Comparison of ENCODE assay signal across 8 cellular contexts in the genomic region with DNA sequence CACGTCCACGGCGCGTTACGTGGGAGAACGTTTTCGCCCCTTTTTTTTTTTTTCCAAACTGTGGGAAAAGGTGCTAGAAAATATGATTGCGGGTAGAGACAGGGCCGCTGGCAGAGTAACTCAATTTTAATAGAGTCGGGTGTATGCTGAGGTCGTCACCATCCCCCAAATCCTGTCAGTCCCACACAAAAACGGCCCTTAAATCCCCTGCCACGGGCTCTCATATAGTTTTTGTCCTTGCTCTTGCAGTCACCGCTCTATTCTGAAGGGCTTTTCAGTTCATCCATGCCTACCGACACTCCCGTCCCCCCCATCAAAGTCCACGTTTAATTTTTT. TPM values are rescaled to one million over a fixed set of nuclear protein-coding genes. Genes with fewer than 3 reads are reported as not detected.
DNase-seq lines count a peak whose midpoint lies in the region; ATAC-seq and TF ChIP-seq lines count a peak whose summit lies in the region.

No MANE protein-coding gene starts in this region.

- H4K91ac ChIP-seq in IMR-90 (ENCODE audit: insufficient read depth, low read depth, low read length) = peak overlapping the region; percentile 89

- peak overlapping the region; percentile 84; the same call in 1 of the 2 replicates for H3K18ac ChIP-seq in IMR-90 (ENCODE audit: low read depth, low read length)
- peak overlapping the region; percentile 65 for H3K18ac ChIP-seq in mesendoderm (ENCODE audit: low read length)

- H3K27ac ChIP-seq in CD8-positive, alpha-beta T cell (ENCODE audit: low read depth, low read length) = peak overlapping the region; percentile 98
- H3K27ac ChIP-seq in IMR-90 (ENCODE audit: insufficient read depth, low read length) (peak overlapping the region; percentile 98), caudate nucleus (ENCODE audit: low read depth, low read length) (peak overlapping the region; percentile 94), mesendoderm (ENCODE audit: low read depth, low read length) (peak overlapping the region; percentile 62), aorta (ENCODE audit: low read depth in 1 of 2, low read length in 2 of 2) (peak overlapping the region; percentile 68 to 85)

- H3K23ac ChIP-seq in IMR-90 (ENCODE audit: low read depth, low read length) (no peak overlapping the region; the same call in 1 of the 2 replicates), mesendoderm (ENCODE audit: low read length) (no peak overlapping the region)

- dilution Hi-C loops in IMR-90 (cut with HindIII; ENCODE audit: low sequenced_read_pairs, unreplicated experiment) = no loop called here

- no peaks in the 10 kb centered on the region for H3K36me3 ChIP-seq in CD8-positive, alpha-beta T cell (ENCODE audit: insufficient read depth, low read length)
- no peaks in the 10 kb centered on the region for H3K36me3 ChIP-seq in IMR-90 (ENCODE audit: control insufficient read depth, insufficient read depth, low read length)
- no peaks in the 10 kb centered on the region for H3K36me3 ChIP-seq in mesendoderm (ENCODE audit: control insufficient read depth, insufficient read depth, low read length)
- no peaks in the 10 kb centered on the region for H3K36me3 ChIP-seq in aorta (ENCODE audit: control insufficient read depth in 1 of 2, insufficient read depth in 2 of 2, low read length in 1 of 2)

- H3K56ac ChIP-seq in IMR-90 (ENCODE audit: extremely low read depth, insufficient read depth, low read length) = peak overlapping the region; percentile 96
- peak overlapping the region; percentile 83 for H3K56ac ChIP-seq in mesendoderm (ENCODE audit: low read length)

- no peak overlapping the region for H2AK9ac ChIP-seq in IMR-90 (replicated peaks; ENCODE audit: low read depth, low read length, poor library complexity)

- peaks cover 10% of the 10 kb centered on the region for H3K36me3 Mint-ChIP-seq in CD8-positive, alpha-beta T cell

- intact Hi-C loops in CD8-positive, alpha-beta T cell (cut with DNase I, micrococcal nuclease) = loop anchor here (5.0 to 10.0 kb wide), 5 partner anchors 56 to 1929 kb away; partner anchors contain the start of genes DDX3X (in 2 of the 2) and ATP6AP2 (in 1 of the 2)
- intact Hi-C loops in IMR-90 (cut with micrococcal nuclease) (loop anchor here (1.0 to 10.0 kb wide), 4 partner anchors 58 to 351 kb away; partner anchors contain the start of gene USP9X), aorta (cut with DNase I) (loop anchor here in 1 of 2 donors (10.0 kb wide), 2 partner anchors 59 to 349 kb away; partner anchors contain the start of gene USP9X)

- H2AFZ ChIP-seq in IMR-90 (replicated peaks; ENCODE audit: low read length, poor library complexity) = peak overlapping the region; percentile 97

- peaks cover 23% of the 10 kb centered on the region for H3K79me2 ChIP-seq in mesendoderm (ENCODE audit: control insufficient read depth, insufficient read depth, low read length)

- H3K9me3 ChIP-seq in CD8-positive, alpha-beta T cell (ENCODE audit: low read length) = no peaks in the 10 kb centered on the region
- no peaks in the 10 kb centered on the region for H3K9me3 ChIP-seq in IMR-90 (ENCODE audit: control insufficient read depth, insufficient read depth, low read length)
- no peaks in the 10 kb centered on the region for H3K9me3 ChIP-seq in aorta (ENCODE audit: control insufficient read depth, low read length)

- H2BK20ac ChIP-seq in IMR-90 (ENCODE audit: low read depth, low read length) = no peak overlapping the region

- peaks cover 13% of the 10 kb centered on the region for H3K4me1 ChIP-seq in CD8-positive, alpha-beta T cell (ENCODE audit: insufficient read depth, low read length)
- H3K4me1 ChIP-seq in IMR-90 (ENCODE audit: control insufficient read depth, insufficient read depth, low read length) (peaks cover 4% of the 10 kb centered on the region; the same call in 1 of the 2 replicates), mesendoderm (ENCODE audit: control insufficient read depth, low read depth, low read length) (no peaks in the 10 kb centered on the region), aorta (ENCODE audit: control insufficient read depth in 1 of 2, insufficient read depth in 2 of 2, low read length in 2 of 2) (no peaks in the 10 kb centered on the region)

- peaks cover 47% of the 10 kb centered on the region for H3K4me1 Mint-ChIP-seq in CD8-positive, alpha-beta T cell (ENCODE audit: low read depth)

- peak overlapping the region; percentile 41 for H3K14ac ChIP-seq in IMR-90 (replicated peaks; ENCODE audit: low read depth, low read length)

- H3K9ac ChIP-seq in IMR-90 (ENCODE audit: low read depth, low read length) (peak overlapping the region; percentile 88), mesendoderm (ENCODE audit: low read length) (peak overlapping the region; percentile 69)

- no peaks in the 10 kb centered on the region for H3K9me3 Mint-ChIP-seq in CD8-positive, alpha-beta T cell

- TF ChIP-seq POLR2A in IMR-90 (IDR thresholded peaks at IDR 0.05; ENCODE audit: low read depth, low read length) = no peak

- WGBS in IMR-90 (ENCODE audit: extremely low coverage in 2 of 2, insufficient read length in 1 of 2), 2 experiments = no CpG with 5 or more reads among the region's 17 CpGs
- no CpG with 5 or more reads among the region's 17 CpGs for WGBS in mesendoderm (ENCODE audit: extremely low coverage, insufficient coverage, low lambda C conversion rate)
- WGBS in aorta, 2 donors = 0 to 2% methylated on average over 17 of the region's 17 CpGs

- no peaks in the 10 kb centered on the region for H3K9me1 ChIP-seq in IMR-90 (ENCODE audit: insufficient read depth, low read length)

- TF ChIP-seq CTCF in CD8-positive, alpha-beta T cell (IDR thresholded peaks at IDR 0.05) = no peak
- TF ChIP-seq CTCF in IMR-90 (conservative IDR thresholded peaks at IDR 0.05; ENCODE audit: low read depth, low read length) = no peak

- CTCF ChIA-PET in CD8-positive, alpha-beta T cell (lab: Charles Lee) = no interaction called here
- CTCF ChIA-PET in IMR-90 (lab: Yijun Ruan, JAX) = no interaction called here

- peak overlapping the region; percentile 68 for H3K4ac ChIP-seq in IMR-90 (ENCODE audit: low read depth, low read length)
- H3K4ac ChIP-seq in mesendoderm (ENCODE audit: low read depth, low read length) = no peak overlapping the region

- no peak overlapping the region for H2AK5ac ChIP-seq in IMR-90 (ENCODE audit: low read depth, low read length)
- H2AK5ac ChIP-seq in mesendoderm (ENCODE audit: low read length) = no peak overlapping the region

- H2BK15ac ChIP-seq in IMR-90 (ENCODE audit: low read depth, low read length) = 0 out of 3 replicates have a peak overlapping the region, but pooled peaks have one; percentile 9
- H2BK15ac ChIP-seq in mesendoderm (replicated peaks; ENCODE audit: low read depth) = no peak overlapping the region

- H3K4me3 Mint-ChIP-seq in CD8-positive, alpha-beta T cell = peak overlapping the region; percentile 89

- H3K4me3 ChIP-seq in CD8-positive, alpha-beta T cell (ENCODE audit: low read depth, low read length) = peak overlapping the region; percentile 84
- H3K4me3 ChIP-seq in IMR-90 (ENCODE audit: insufficient read depth, low read depth, low read length) = peak overlapping the region; percentile 88
- H3K4me3 ChIP-seq in mesendoderm (ENCODE audit: low read length) = peak overlapping the region; percentile 19
- peak overlapping the region; percentile 27 to 87 for H3K4me3 ChIP-seq in aorta (ENCODE audit: low read length in 2 of 2)

- H3K79me1 ChIP-seq in IMR-90 (ENCODE audit: low read depth in 1 of 2, low read length in 2 of 2) = no peaks in the 10 kb centered on the region
- H3K79me1 ChIP-seq in mesendoderm (ENCODE audit: low read length) = no peaks in the 10 kb centered on the region

- POLR2A ChIA-PET in CD8-positive, alpha-beta T cell (lab: Charles Lee) = interaction anchor here (1.0 to 1.8 kb wide), 4 partner anchors 9 to 349 kb away, joined by 3 to 9 read pairs (median 4); partner anchors contain the start of gene USP9X
- POLR2A ChIA-PET in IMR-90 (lab: Charles Lee; ENCODE audit: unreplicated experiment) = interaction anchor here (0.5 kb wide), 1 partner anchor 349 kb away, joined by 9 read pairs; the partner anchor contains the start of gene USP9X

- H3K27me3 ChIP-seq in CD8-positive, alpha-beta T cell (ENCODE audit: insufficient read depth, low read length) = no peaks in the 10 kb centered on the region
- H3K27me3 ChIP-seq in IMR-90 (ENCODE audit: control insufficient read depth, insufficient read depth, low read length) = peaks cover 6% of the 10 kb centered on the region
- H3K27me3 ChIP-seq in mesendoderm (ENCODE audit: insufficient read depth, low read length, poor library complexity) = no peaks in the 10 kb centered on the region
- H3K27me3 ChIP-seq in aorta (ENCODE audit: control insufficient read depth in 1 of 2, insufficient read depth in 2 of 2, low read length in 1 of 2) = no peaks in the 10 kb centered on the region

- DNase-seq in CD8-positive, alpha-beta T cell = peak in 1 of 7 experiments; percentile 0
- DNase-seq in IMR-90 = no peak
- DNase-seq in caudate nucleus (lab: John Stamatoyannopoulos, UW) = peak in 3 of 61 donors; percentile 13 to 47 (median 43)
- peak; percentile 5 for DNase-seq in mesendoderm
- no peak for DNase-seq in aorta
- no peak for DNase-seq in activated effector memory CD4-positive, alpha-beta T cell treated with anti-CD3 and anti-CD28 coated beads, Interleukin-2, amount 50 U/mL, for 16 hours
- no peak for DNase-seq in G401 (ENCODE audit: low spot score)
- DNase-seq in NCI-H1048 (lab: John Stamatoyannopoulos, UW) = no peak

- peaks cover 6% of the 10 kb centered on the region; the same call in 1 of the 2 replicates for H4K20me1 ChIP-seq in IMR-90 (ENCODE audit: insufficient read depth, low read length)

- H4K5ac ChIP-seq in IMR-90 (ENCODE audit: low read depth, low read length) = peak overlapping the region; percentile 69
- H4K5ac ChIP-seq in mesendoderm (ENCODE audit: low read length) = no peak overlapping the region

- peak overlapping the region; percentile 77 for H2BK120ac ChIP-seq in IMR-90 (ENCODE audit: low read depth, low read length)
- no peak overlapping the region for H2BK120ac ChIP-seq in mesendoderm (ENCODE audit: low read depth, low read length)

- TF ChIP-seq RAD21 in IMR-90 (IDR thresholded peaks at IDR 0.05; ENCODE audit: low read length) = no peak

- H3K4me2 ChIP-seq in IMR-90 (ENCODE audit: low read depth, low read length) (peak overlapping the region; percentile 65), mesendoderm (ENCODE audit: low read length) (peak overlapping the region; percentile 22)

- peak; percentile 1 for ATAC-seq in CD8-positive, alpha-beta T cell
- ATAC-seq in IMR-90 (ENCODE audit: low read depth) (no peak), aorta (ENCODE audit: low FRiP score) (peak; percentile 30)

- H2BK5ac ChIP-seq in IMR-90 (ENCODE audit: low read depth, low read length, poor library complexity, severe bottlenecking) (peak overlapping the region; percentile 93), mesendoderm (ENCODE audit: low read length) (no peak overlapping the region)

- no TSS peak for BruUV-seq in IMR-90 (replicated peaks; lab: Mats Ljungman, UMichigan)

- H4K8ac ChIP-seq in IMR-90 (ENCODE audit: low read depth in 2 of 2, low read length in 2 of 2) = peak overlapping the region; percentile 88 to 89; a peak in 3 of 4 replicates
- no peak overlapping the region for H4K8ac ChIP-seq in mesendoderm (ENCODE audit: low read depth, low read length)

- no peaks in the 10 kb centered on the region for H3K27me3 Mint-ChIP-seq in CD8-positive, alpha-beta T cell (ENCODE audit: low read depth)

- in situ Hi-C loops in IMR-90 (cut with MboI; ENCODE audit: low sequenced_read_pairs) = loop anchor here (10.0 kb wide), 1 partner anchor 61 kb away; no protein-coding TSS in a partner anchor
- in situ Hi-C loops in G401 (cut with HindIII; ENCODE audit: low sequenced_read_pairs) = no loop called here

- peak overlapping the region; percentile 97 for H3K27ac Mint-ChIP-seq in CD8-positive, alpha-beta T cell

RNA-seq across cellular contexts. Expression of gene MED14, which starts 0.8 kb away (rescaled TPM):
- total RNA-seq in CD8-positive, alpha-beta T cell = 10 to 100 TPM; 69.7 to 70.2 TPM
- total RNA-seq in IMR-90 (2012; rRNA removed) = 16.4 and 17.6 TPM in 2 replicates
- polyA plus RNA-seq in IMR-90 (2012; rRNA removed) = 25.9 and 28.0 TPM in 2 replicates
- 10.8 and 19.7 TPM in 2 replicates for polyA plus RNA-seq in IMR-90 (2012; cell fraction: cytosol; rRNA removed)
- 20.7 and 64.4 TPM in 2 replicates for polyA plus RNA-seq in IMR-90 (2012; cell fraction: nucleus; rRNA removed; ENCODE audit: low replicate concordance)
- polyA plus RNA-seq in mesendoderm (2013, experiment 1 of 2) = 27.6 TPM
- 28.5 TPM for polyA plus RNA-seq in mesendoderm (2013, experiment 2 of 2)
- total RNA-seq in aorta = 10 to 100 TPM; 51.3 to 52.0 TPM
- polyA plus RNA-seq in aorta = 10 to 100 TPM in 1 of 2 donors, 1 to 10 TPM in 1; 5.9 to 17.9 TPM
- 5.2 and 9.9 TPM in 2 replicates for total RNA-seq in G401 (2014; rRNA removed; shearing (Covaris generic))

Comparison
In these comparisons a context has a peak if more than half of its experiments do, and no peak if none do; other contexts are left out.
1. H3K4me3 ChIP-seq: peak in every context shown above with its lines; median percentile 88 in IMR-90; 84 in CD8-positive, alpha-beta T cell; 57 in aorta; 19 in mesendoderm.